Comparison of ENCODE assay signal across 14 cellular contexts in genomic region chr3:138776961-138777360, GRCh38. TPM values are rescaled to one million over a fixed set of nuclear protein-coding genes. Genes with fewer than 3 reads are reported as not detected.
A peak's percentile ranks its signal among the peaks of the same experiment; 100 is the strongest.
DNase-seq lines count a peak whose midpoint lies in the region; ATAC-seq and TF ChIP-seq lines count a peak whose summit lies in the region.
"Had no signal": no experiment of that assay in that cellular context is flagged by ENCODE, and none has a peak within 500 bp of the region (broad histone marks: within the 10 kb centered on the region; RNA-seq: fewer than 3 reads in every experiment).

No MANE protein-coding gene starts in this region.

- H3K27me3 ChIP-seq in mammary epithelial cell (ENCODE audit: insufficient read depth, low read length) = no peaks in the 10 kb centered on the region
- H3K27me3 ChIP-seq in endodermal cell (ENCODE audit: control insufficient read depth, insufficient read depth, low read length, poor library complexity, severe bottlenecking) = no peaks in the 10 kb centered on the region
- no peaks in the 10 kb centered on the region for H3K27me3 ChIP-seq in gastrocnemius medialis
- H3K27me3 ChIP-seq in suprapubic skin = no peaks in the 10 kb centered on the region
- H3K27me3 ChIP-seq: BLaER1 treated with 17β-estradiol and CSF1 and Interleukin-3, amounts not matched to agents 10 nM and 100 nM had no signal

- no peak for TF ChIP-seq EP300 in suprapubic skin (IDR thresholded peaks at IDR 0.05)

- H3K9me3 ChIP-seq in mammary epithelial cell (replicated peaks; ENCODE audit: insufficient read depth, low read length) = no peaks in the 10 kb centered on the region
- H3K9me3 ChIP-seq in endodermal cell (ENCODE audit: control insufficient read depth, low read length) = peaks cover 21% of the 10 kb centered on the region
- H3K9me3 ChIP-seq in gastrocnemius medialis = no peaks in the 10 kb centered on the region
- H3K9me3 ChIP-seq in suprapubic skin = no peaks in the 10 kb centered on the region

- no peak for DNase-seq in MCF 10A (ENCODE audit: unreplicated experiment)
- no peak for DNase-seq in mammary epithelial cell
- DNase-seq in endodermal cell = no peak
- no peak for DNase-seq in gastrocnemius medialis
- DNase-seq in activated naive CD8-positive, alpha-beta T cell treated with anti-CD3 and anti-CD28 coated beads for 36 hours = no peak
- DNase-seq in suprapubic skin (ENCODE audit: low spot score in 2 of 2) = no peak
- DNase-seq: 8988T; CD4-positive, CD25-positive, alpha-beta regulatory T cell; DMS53; H7 had no signal

- H3K4me1 Mint-ChIP-seq in MCF 10A (ENCODE audit: insufficient read depth, unreplicated experiment) = peaks cover 18% of the 10 kb centered on the region
- peaks cover 16% of the 10 kb centered on the region for H3K4me1 Mint-ChIP-seq in endodermal cell
- H3K4me1 Mint-ChIP-seq in activated naive CD8-positive, alpha-beta T cell treated with anti-CD3 and anti-CD28 coated beads for 36 hours = peaks cover 27% of the 10 kb centered on the region

- no peaks in the 10 kb centered on the region for H4K20me1 ChIP-seq in mammary epithelial cell (ENCODE audit: insufficient read depth, low read length)

- in situ Hi-C loops in mammary epithelial cell (cut with MboI; ENCODE audit: low sequenced_read_pairs in 2 of 2) = no loop called here
- in situ Hi-C loops in gastrocnemius medialis (cut with MboI; ENCODE audit: low sequenced_read_pairs in 4 of 4) = no loop called here

- H3K9me3 Mint-ChIP-seq in MCF 10A (ENCODE audit: unreplicated experiment) = no peaks in the 10 kb centered on the region
- peaks cover 3% of the 10 kb centered on the region for H3K9me3 Mint-ChIP-seq in endodermal cell
- no peaks in the 10 kb centered on the region for H3K9me3 Mint-ChIP-seq in activated naive CD8-positive, alpha-beta T cell treated with anti-CD3 and anti-CD28 coated beads for 36 hours
- H3K9me3 Mint-ChIP-seq: CD4-positive, CD25-positive, alpha-beta regulatory T cell; GM23338; IgD-negative memory B cell had no signal

- H3K27me3 Mint-ChIP-seq in MCF 10A (ENCODE audit: insufficient read depth, unreplicated experiment) = no peaks in the 10 kb centered on the region
- no peaks in the 10 kb centered on the region for H3K27me3 Mint-ChIP-seq in endodermal cell (ENCODE audit: insufficient read depth)
- H3K27me3 Mint-ChIP-seq in activated naive CD8-positive, alpha-beta T cell treated with anti-CD3 and anti-CD28 coated beads for 36 hours = no peaks in the 10 kb centered on the region
- H3K27me3 Mint-ChIP-seq: CD4-positive, CD25-positive, alpha-beta regulatory T cell; IgD-negative memory B cell had no signal

- CTCF ChIA-PET in MCF 10A (lab: Yijun Ruan, JAX) (interaction anchor here (0.6 to 3.3 kb wide), 5 partner anchors 9 to 182 kb away, joined by 3 to 38 read pairs (median 9); no protein-coding TSS in a partner anchor), mammary epithelial cell (lab: Charles Lee; ENCODE audit: low non-redundant PET) (no interaction called here)

- WGBS in mammary epithelial cell (ENCODE audit: low coverage, missing lambda C conversion rate) = 100% methylated on average over 2 of the region's 2 CpGs
- 87 to 95% methylated on average over 2 of the region's 2 CpGs for WGBS in endodermal cell (ENCODE audit: insufficient coverage in 1 of 2, insufficient read length in 1 of 2), 2 experiments
- WGBS in suprapubic skin = 87% methylated on average over 2 of the region's 2 CpGs

- TF ChIP-seq POLR2A in gastrocnemius medialis (IDR thresholded peaks at IDR 0.05) (no peak), suprapubic skin (IDR thresholded peaks at IDR 0.05) (no peak)

- dilution Hi-C loops in mammary epithelial cell (cut with HindIII; ENCODE audit: low sequenced_read_pairs) = no loop called here

- H3K4me1 ChIP-seq in mammary epithelial cell (ENCODE audit: insufficient read depth, low read length) = peaks cover 25% of the 10 kb centered on the region
- no peaks in the 10 kb centered on the region for H3K4me1 ChIP-seq in endodermal cell (ENCODE audit: control insufficient read depth, insufficient read depth, low read length)
- H3K4me1 ChIP-seq in gastrocnemius medialis = peaks cover 27 to 43% of the 10 kb centered on the region in 2 donors
- H3K4me1 ChIP-seq in suprapubic skin = peaks cover 29% of the 10 kb centered on the region

- H2AFZ ChIP-seq in mammary epithelial cell (ENCODE audit: low read depth, low read length) = no peak overlapping the region
- H2AFZ ChIP-seq: GM23338 had no signal

- TF ChIP-seq CTCF in MCF 10A (IDR thresholded peaks at IDR 0.05; ENCODE audit: unreplicated experiment) = no peak
- no peak for TF ChIP-seq CTCF in mammary epithelial cell (conservative IDR thresholded peaks at IDR 0.05 in 1 of 2, IDR thresholded peaks at IDR 0.05 in 1 of 2; ENCODE audit: extremely low read depth in 1 of 2, insufficient read depth in 1 of 2, low read depth in 1 of 2, low read length in 2 of 2)
- no peak for TF ChIP-seq CTCF in endodermal cell (conservative IDR thresholded peaks at IDR 0.05)
- no peak for TF ChIP-seq CTCF in gastrocnemius medialis (IDR thresholded peaks at IDR 0.05 in 4 of 5, conservative IDR thresholded peaks at IDR 0.05 in 1 of 5)
- no peak for TF ChIP-seq CTCF in suprapubic skin (IDR thresholded peaks at IDR 0.05)

- ATAC-seq in gastrocnemius medialis (no peak), GM19463 (IDR thresholded peaks at IDR 0.05; ENCODE audit: unreplicated experiment) (no peak)
- ATAC-seq: GM23338 had no signal

- no TSS peak for BruUV-seq in MCF 10A (replicated peaks; lab: Mats Ljungman, UMichigan)
- no TSS peak for BruUV-seq in mammary epithelial cell (replicated peaks; lab: Mats Ljungman, UMichigan)

- intact Hi-C loops in MCF 10A (cut with micrococcal nuclease) = loop anchor here (10.0 kb wide), 1 partner anchor 138 kb away; no protein-coding TSS in a partner anchor
- intact Hi-C loops in mammary epithelial cell (cut with micrococcal nuclease) = loop anchor here (10.0 kb wide), 1 partner anchor 182 kb away; the partner anchor contains the start of gene CEP70
- intact Hi-C loops in gastrocnemius medialis (cut with DNase I; ENCODE audit: low total_unique reads) = loop anchor here (10.0 kb wide), 1 partner anchor 138 kb away; no protein-coding TSS in a partner anchor

- POLR2A ChIA-PET in MCF 10A (lab: Yijun Ruan, JAX) = interaction anchor here (0.8 to 1.7 kb wide), 2 partner anchors 9 to 19 kb away, joined by 4 read pairs; no protein-coding TSS in a partner anchor

- H3K36me3 ChIP-seq in mammary epithelial cell (ENCODE audit: insufficient read depth, low read length) (no peaks in the 10 kb centered on the region), endodermal cell (ENCODE audit: control insufficient read depth, insufficient read depth, low read length) (peaks cover 63% of the 10 kb centered on the region), gastrocnemius medialis (no peaks in the 10 kb centered on the region), suprapubic skin (no peaks in the 10 kb centered on the region)

- H3K4me3 ChIP-seq in mammary epithelial cell (replicated peaks in 1 of 3; ENCODE audit: insufficient read depth in 1 of 3, low read depth in 2 of 3, low read length in 3 of 3) = no peak overlapping the region
- H3K4me3 ChIP-seq in endodermal cell (ENCODE audit: low read length) = no peak overlapping the region
- H3K4me3 ChIP-seq in gastrocnemius medialis = no peak overlapping the region
- no peak overlapping the region for H3K4me3 ChIP-seq in suprapubic skin
- H3K4me3 ChIP-seq: BLaER1 treated with 17β-estradiol and CSF1 and Interleukin-3, amounts not matched to agents 10 nM and 100 nM; GM23338 had no signal

- H3K36me3 Mint-ChIP-seq in MCF 10A (ENCODE audit: insufficient read depth, unreplicated experiment) = peaks cover 13% of the 10 kb centered on the region
- peaks cover 30% of the 10 kb centered on the region for H3K36me3 Mint-ChIP-seq in endodermal cell (ENCODE audit: low read depth)
- H3K36me3 Mint-ChIP-seq in activated naive CD8-positive, alpha-beta T cell treated with anti-CD3 and anti-CD28 coated beads for 36 hours = peaks cover 14% of the 10 kb centered on the region

- H3K4me3 Mint-ChIP-seq in MCF 10A (ENCODE audit: unreplicated experiment) (no peak overlapping the region), endodermal cell (no peak overlapping the region)
- no peak overlapping the region for H3K4me3 Mint-ChIP-seq in activated naive CD8-positive, alpha-beta T cell treated with anti-CD3 and anti-CD28 coated beads for 36 hours
- H3K4me3 Mint-ChIP-seq: CD4-positive, CD25-positive, alpha-beta regulatory T cell; GM23338; IgD-negative memory B cell had no signal

- peaks cover 36% of the 10 kb centered on the region for H3K79me2 ChIP-seq in mammary epithelial cell (ENCODE audit: insufficient read depth, low read length)

- H3K27ac Mint-ChIP-seq in MCF 10A (ENCODE audit: low read depth, unreplicated experiment) = peak overlapping the region; percentile 31
- H3K27ac Mint-ChIP-seq in endodermal cell = peak overlapping the region; percentile 18
- no peak overlapping the region for H3K27ac Mint-ChIP-seq in activated naive CD8-positive, alpha-beta T cell treated with anti-CD3 and anti-CD28 coated beads for 36 hours
- H3K27ac Mint-ChIP-seq: GM23338, IgD-negative memory B cell had no signal

- H3K27ac ChIP-seq in mammary epithelial cell (ENCODE audit: insufficient read depth, low read depth, low read length) (no peak overlapping the region), endodermal cell (ENCODE audit: low read depth, low read length) (no peak overlapping the region), gastrocnemius medialis (peak overlapping the region in 3 of 4 donors; percentile 4 to 27 (median 7)), suprapubic skin (no peak overlapping the region)
- H3K27ac ChIP-seq: BLaER1 treated with 17β-estradiol and CSF1 and Interleukin-3, amounts not matched to agents 10 nM and 100 nM had no signal

- H3K4me2 ChIP-seq in mammary epithelial cell (ENCODE audit: insufficient read depth, low read depth, low read length) = no peak overlapping the region
- H3K4me2 ChIP-seq: BLaER1 treated with 17β-estradiol and CSF1 and Interleukin-3, amounts not matched to agents 10 nM and 100 nM; GM23338 had no signal

- H3K9ac ChIP-seq in mammary epithelial cell (ENCODE audit: insufficient read depth, low read length) (no peak overlapping the region), endodermal cell (ENCODE audit: extremely low read depth, low read length, poor library complexity, severe bottlenecking) (no peak overlapping the region)
- H3K9ac ChIP-seq: BLaER1 treated with 17β-estradiol and CSF1 and Interleukin-3, amounts not matched to agents 10 nM and 100 nM had no signal

RNA-seq across cellular contexts. Expression of gene PIK3CB, which starts 57.8 kb away (rescaled TPM):
- total RNA-seq in MCF 10A (2022) (21.0 and 21.1 TPM in 2 replicates), mammary epithelial cell (10 to 100 TPM; 14.5 to 27.2 TPM), endodermal cell (10 to 100 TPM; 51.4 to 53.0 TPM), gastrocnemius medialis (10 to 100 TPM; 24.9 to 94.7 (median 36.8) TPM), suprapubic skin (10 to 100 TPM; 47.4 to 66.9 (median 53.2) TPM)
- polyA plus RNA-seq in mammary epithelial cell = 12.4 TPM
- polyA minus RNA-seq in mammary epithelial cell = 34.1 TPM
- polyA plus RNA-seq in endodermal cell (2013, experiment 1 of 2) = 22.5 TPM
- 23.9 TPM for polyA plus RNA-seq in endodermal cell (2013, experiment 2 of 2)
- total RNA-seq in activated naive CD8-positive, alpha-beta T cell treated with anti-CD3 and anti-CD28 coated beads for 36 hours = 10 to 100 TPM; 17.4 to 20.5 TPM

Comparison
In these comparisons a context has a peak if more than half of its experiments do, and no peak if none do; other contexts are left out.
1. H3K27ac ChIP-seq: peak in gastrocnemius medialis (3 of 4); none in mammary epithelial cell (single experiment), endodermal cell (single experiment) and suprapubic skin (single experiment).